1 cellular context compared by ENCODE assay signal in the genomic region with DNA sequence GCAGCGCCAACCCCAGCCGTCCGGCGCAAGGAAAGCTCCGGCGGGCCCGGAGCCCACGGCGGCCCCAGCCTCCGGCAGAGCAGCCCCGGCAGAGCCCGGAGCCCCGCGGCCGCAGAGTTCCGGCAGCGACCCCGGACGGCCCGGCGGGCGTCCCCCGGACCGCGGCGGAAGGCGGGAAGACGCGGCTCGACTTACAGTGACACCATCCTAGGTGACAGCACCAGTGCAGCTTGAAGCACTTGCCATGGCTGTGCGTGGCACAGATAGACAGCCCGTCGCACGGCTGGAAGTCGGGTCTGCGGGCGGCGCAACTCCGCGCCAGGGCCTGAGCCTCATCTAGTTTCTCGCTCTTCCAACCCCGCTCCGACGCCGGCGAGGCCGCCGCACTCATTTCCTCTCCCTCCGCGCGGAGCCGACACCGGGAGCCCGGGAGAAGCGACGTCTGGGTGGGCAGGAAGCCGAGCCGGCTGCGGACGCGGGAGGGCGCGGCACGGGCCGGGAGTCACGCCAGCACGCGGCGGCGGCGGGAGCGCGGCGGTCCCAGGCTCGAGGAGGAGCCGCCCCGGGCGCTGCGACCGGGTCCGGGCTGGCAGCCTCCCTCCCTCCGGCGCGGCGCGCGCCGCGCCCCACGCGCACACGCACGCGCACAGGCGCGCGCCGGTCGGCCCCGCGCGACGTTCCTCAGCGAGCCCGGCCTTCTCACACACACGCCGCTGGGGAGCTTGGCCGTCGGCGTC.
TF ChIP-seq lines count a peak whose summit lies in the region.

A gene with protein sequence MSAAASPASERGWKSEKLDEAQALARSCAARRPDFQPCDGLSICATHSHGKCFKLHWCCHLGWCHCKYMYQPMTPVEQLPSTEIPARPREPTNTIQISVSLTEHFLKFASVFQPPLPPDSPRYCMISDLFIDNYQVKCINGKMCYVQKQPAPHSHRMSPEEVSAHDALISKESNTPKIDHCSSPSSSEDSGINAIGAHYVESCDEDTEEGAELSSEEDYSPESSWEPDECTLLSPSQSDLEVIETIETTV (minus strand): TSS at position 628 of the 737 bp plus-strand sequence. CDS start 237 bp downstream, at position 391.

TF ChIP-seq in HepG2, 621 proteins besides CTCF, POLR2A, EP300 and RAD21 (continued from another document and continues in another):
- TF ChIP-seq, protein P1, sequence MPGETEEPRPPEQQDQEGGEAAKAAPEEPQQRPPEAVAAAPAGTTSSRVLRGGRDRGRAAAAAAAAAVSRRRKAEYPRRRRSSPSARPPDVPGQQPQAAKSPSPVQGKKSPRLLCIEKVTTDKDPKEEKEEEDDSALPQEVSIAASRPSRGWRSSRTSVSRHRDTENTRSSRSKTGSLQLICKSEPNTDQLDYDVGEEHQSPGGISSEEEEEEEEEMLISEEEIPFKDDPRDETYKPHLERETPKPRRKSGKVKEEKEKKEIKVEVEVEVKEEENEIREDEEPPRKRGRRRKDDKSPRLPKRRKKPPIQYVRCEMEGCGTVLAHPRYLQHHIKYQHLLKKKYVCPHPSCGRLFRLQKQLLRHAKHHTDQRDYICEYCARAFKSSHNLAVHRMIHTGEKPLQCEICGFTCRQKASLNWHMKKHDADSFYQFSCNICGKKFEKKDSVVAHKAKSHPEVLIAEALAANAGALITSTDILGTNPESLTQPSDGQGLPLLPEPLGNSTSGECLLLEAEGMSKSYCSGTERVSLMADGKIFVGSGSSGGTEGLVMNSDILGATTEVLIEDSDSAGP (CRISPR knock-in tag; IDR thresholded peaks at IDR 0.05; ENCODE audit: borderline replicate concordance), result 0 out of 2 replicates have a peak, but pooled peaks have one; percentile 29
- TF ChIP-seq ZFP41 (CRISPR knock-in tag; IDR thresholded peaks at IDR 0.05; ENCODE audit: borderline replicate concordance), result peak; percentile 48; the same call in 1 of the 2 replicates
- TF ChIP-seq FOSL2 (CRISPR knock-in tag; IDR thresholded peaks at IDR 0.05), result no peak
- no peak for TF ChIP-seq CAMTA2 (CRISPR knock-in tag; IDR thresholded peaks at IDR 0.05; ENCODE audit: borderline replicate concordance)
- TF ChIP-seq, protein P2, sequence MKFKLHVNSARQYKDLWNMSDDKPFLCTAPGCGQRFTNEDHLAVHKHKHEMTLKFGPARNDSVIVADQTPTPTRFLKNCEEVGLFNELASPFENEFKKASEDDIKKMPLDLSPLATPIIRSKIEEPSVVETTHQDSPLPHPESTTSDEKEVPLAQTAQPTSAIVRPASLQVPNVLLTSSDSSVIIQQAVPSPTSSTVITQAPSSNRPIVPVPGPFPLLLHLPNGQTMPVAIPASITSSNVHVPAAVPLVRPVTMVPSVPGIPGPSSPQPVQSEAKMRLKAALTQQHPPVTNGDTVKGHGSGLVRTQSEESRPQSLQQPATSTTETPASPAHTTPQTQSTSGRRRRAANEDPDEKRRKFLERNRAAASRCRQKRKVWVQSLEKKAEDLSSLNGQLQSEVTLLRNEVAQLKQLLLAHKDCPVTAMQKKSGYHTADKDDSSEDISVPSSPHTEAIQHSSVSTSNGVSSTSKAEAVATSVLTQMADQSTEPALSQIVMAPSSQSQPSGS (CRISPR knock-in tag; IDR thresholded peaks at IDR 0.05), result no peak
- no peak for TF ChIP-seq ZNF652 (CRISPR knock-in tag; IDR thresholded peaks at IDR 0.05; ENCODE audit: borderline replicate concordance, low read depth)
- no peak; the same call in 1 of the 2 replicates for TF ChIP-seq NCOA2 (CRISPR knock-in tag; IDR thresholded peaks at IDR 0.05)
- no peak for TF ChIP-seq ZKSCAN8 (CRISPR knock-in tag; IDR thresholded peaks at IDR 0.05; ENCODE audit: borderline replicate concordance)
- TF ChIP-seq ZNF772 (CRISPR knock-in tag; IDR thresholded peaks at IDR 0.05), result no peak
- TF ChIP-seq, protein P3, sequence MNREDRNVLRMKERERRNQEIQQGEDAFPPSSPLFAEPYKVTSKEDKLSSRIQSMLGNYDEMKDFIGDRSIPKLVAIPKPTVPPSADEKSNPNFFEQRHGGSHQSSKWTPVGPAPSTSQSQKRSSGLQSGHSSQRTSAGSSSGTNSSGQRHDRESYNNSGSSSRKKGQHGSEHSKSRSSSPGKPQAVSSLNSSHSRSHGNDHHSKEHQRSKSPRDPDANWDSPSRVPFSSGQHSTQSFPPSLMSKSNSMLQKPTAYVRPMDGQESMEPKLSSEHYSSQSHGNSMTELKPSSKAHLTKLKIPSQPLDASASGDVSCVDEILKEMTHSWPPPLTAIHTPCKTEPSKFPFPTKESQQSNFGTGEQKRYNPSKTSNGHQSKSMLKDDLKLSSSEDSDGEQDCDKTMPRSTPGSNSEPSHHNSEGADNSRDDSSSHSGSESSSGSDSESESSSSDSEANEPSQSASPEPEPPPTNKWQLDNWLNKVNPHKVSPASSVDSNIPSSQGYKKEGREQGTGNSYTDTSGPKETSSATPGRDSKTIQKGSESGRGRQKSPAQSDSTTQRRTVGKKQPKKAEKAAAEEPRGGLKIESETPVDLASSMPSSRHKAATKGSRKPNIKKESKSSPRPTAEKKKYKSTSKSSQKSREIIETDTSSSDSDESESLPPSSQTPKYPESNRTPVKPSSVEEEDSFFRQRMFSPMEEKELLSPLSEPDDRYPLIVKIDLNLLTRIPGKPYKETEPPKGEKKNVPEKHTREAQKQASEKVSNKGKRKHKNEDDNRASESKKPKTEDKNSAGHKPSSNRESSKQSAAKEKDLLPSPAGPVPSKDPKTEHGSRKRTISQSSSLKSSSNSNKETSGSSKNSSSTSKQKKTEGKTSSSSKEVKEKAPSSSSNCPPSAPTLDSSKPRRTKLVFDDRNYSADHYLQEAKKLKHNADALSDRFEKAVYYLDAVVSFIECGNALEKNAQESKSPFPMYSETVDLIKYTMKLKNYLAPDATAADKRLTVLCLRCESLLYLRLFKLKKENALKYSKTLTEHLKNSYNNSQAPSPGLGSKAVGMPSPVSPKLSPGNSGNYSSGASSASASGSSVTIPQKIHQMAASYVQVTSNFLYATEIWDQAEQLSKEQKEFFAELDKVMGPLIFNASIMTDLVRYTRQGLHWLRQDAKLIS (CRISPR knock-in tag; IDR thresholded peaks at IDR 0.05), result no peak
- no peak for TF ChIP-seq ZNF530 (CRISPR knock-in tag; IDR thresholded peaks at IDR 0.05; ENCODE audit: low read depth)
- peak; percentile 46; the same call in 1 of the 2 replicates for TF ChIP-seq ZNF556 (CRISPR knock-in tag; IDR thresholded peaks at IDR 0.05; ENCODE audit: borderline replicate concordance)
- TF ChIP-seq, protein P4, sequence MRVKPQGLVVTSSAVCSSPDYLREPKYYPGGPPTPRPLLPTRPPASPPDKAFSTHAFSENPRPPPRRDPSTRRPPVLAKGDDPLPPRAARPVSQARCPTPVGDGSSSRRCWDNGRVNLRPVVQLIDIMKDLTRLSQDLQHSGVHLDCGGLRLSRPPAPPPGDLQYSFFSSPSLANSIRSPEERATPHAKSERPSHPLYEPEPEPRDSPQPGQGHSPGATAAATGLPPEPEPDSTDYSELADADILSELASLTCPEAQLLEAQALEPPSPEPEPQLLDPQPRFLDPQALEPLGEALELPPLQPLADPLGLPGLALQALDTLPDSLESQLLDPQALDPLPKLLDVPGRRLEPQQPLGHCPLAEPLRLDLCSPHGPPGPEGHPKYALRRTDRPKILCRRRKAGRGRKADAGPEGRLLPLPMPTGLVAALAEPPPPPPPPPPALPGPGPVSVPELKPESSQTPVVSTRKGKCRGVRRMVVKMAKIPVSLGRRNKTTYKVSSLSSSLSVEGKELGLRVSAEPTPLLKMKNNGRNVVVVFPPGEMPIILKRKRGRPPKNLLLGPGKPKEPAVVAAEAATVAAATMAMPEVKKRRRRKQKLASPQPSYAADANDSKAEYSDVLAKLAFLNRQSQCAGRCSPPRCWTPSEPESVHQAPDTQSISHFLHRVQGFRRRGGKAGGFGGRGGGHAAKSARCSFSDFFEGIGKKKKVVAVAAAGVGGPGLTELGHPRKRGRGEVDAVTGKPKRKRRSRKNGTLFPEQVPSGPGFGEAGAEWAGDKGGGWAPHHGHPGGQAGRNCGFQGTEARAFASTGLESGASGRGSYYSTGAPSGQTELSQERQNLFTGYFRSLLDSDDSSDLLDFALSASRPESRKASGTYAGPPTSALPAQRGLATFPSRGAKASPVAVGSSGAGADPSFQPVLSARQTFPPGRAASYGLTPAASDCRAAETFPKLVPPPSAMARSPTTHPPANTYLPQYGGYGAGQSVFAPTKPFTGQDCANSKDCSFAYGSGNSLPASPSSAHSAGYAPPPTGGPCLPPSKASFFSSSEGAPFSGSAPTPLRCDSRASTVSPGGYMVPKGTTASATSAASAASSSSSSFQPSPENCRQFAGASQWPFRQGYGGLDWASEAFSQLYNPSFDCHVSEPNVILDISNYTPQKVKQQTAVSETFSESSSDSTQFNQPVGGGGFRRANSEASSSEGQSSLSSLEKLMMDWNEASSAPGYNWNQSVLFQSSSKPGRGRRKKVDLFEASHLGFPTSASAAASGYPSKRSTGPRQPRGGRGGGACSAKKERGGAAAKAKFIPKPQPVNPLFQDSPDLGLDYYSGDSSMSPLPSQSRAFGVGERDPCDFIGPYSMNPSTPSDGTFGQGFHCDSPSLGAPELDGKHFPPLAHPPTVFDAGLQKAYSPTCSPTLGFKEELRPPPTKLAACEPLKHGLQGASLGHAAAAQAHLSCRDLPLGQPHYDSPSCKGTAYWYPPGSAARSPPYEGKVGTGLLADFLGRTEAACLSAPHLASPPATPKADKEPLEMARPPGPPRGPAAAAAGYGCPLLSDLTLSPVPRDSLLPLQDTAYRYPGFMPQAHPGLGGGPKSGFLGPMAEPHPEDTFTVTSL (CRISPR knock-in tag; IDR thresholded peaks at IDR 0.05; ENCODE audit: borderline replicate concordance), result no peak
- TF ChIP-seq KDM5B (CRISPR knock-in tag; IDR thresholded peaks at IDR 0.05; ENCODE audit: borderline replicate concordance), result peak; percentile 77; the same call in 1 of the 2 replicates
- no peak for TF ChIP-seq ELF1 (CRISPR knock-in tag; IDR thresholded peaks at IDR 0.05)
- peak; percentile 71 for TF ChIP-seq SAFB2 (CRISPR knock-in tag; IDR thresholded peaks at IDR 0.05; ENCODE audit: borderline replicate concordance, low read depth)
- TF ChIP-seq CC2D1A (CRISPR knock-in tag; IDR thresholded peaks at IDR 0.05), result no peak
- no peak for TF ChIP-seq KDM5A (IDR thresholded peaks at IDR 0.05; ENCODE audit: borderline replicate concordance, low read length)
- peak; percentile 61; the same call in 1 of the 2 replicates for TF ChIP-seq ZNF547 (CRISPR knock-in tag; IDR thresholded peaks at IDR 0.05)
- TF ChIP-seq FOXA3 (CRISPR knock-in tag; IDR thresholded peaks at IDR 0.05), result no peak
- TF ChIP-seq, protein P5, sequence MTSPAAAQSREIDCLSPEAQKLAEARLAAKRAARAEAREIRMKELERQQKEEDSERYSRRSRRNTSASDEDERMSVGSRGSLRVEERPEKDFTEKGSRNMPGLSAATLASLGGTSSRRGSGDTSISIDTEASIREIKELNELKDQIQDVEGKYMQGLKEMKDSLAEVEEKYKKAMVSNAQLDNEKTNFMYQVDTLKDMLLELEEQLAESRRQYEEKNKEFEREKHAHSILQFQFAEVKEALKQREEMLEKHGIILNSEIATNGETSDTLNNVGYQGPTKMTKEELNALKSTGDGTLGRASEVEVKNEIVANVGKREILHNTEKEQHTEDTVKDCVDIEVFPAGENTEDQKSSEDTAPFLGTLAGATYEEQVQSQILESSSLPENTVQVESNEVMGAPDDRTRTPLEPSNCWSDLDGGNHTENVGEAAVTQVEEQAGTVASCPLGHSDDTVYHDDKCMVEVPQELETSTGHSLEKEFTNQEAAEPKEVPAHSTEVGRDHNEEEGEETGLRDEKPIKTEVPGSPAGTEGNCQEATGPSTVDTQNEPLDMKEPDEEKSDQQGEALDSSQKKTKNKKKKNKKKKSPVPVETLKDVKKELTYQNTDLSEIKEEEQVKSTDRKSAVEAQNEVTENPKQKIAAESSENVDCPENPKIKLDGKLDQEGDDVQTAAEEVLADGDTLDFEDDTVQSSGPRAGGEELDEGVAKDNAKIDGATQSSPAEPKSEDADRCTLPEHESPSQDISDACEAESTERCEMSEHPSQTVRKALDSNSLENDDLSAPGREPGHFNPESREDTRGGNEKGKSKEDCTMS (CRISPR knock-in tag; conservative IDR thresholded peaks at IDR 0.05), result no peak
- TF ChIP-seq NFKB2 (CRISPR knock-in tag; IDR thresholded peaks at IDR 0.05; ENCODE audit: borderline replicate concordance), result peak; percentile 72; the same call in 1 of the 2 replicates
- TF ChIP-seq, protein P6, sequence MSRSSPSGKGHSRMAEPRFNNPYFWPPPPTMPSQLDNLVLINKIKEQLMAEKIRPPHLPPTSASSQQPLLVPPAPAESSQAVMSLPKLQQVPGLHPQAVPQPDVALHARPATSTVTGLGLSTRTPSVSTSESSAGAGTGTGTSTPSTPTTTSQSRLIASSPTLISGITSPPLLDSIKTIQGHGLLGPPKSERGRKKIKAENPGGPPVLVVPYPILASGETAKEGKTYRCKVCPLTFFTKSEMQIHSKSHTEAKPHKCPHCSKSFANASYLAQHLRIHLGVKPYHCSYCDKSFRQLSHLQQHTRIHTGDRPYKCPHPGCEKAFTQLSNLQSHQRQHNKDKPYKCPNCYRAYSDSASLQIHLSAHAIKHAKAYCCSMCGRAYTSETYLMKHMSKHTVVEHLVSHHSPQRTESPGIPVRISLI (CRISPR knock-in tag; IDR thresholded peaks at IDR 0.05; ENCODE audit: borderline replicate concordance), result no peak
- no peak for TF ChIP-seq HNRNPK (IDR thresholded peaks at IDR 0.05; ENCODE audit: low read depth, low read length, poor library complexity, severe bottlenecking)
- TF ChIP-seq IKZF1 (IDR thresholded peaks at IDR 0.05), result no peak
- TF ChIP-seq ZNF672 (CRISPR knock-in tag; IDR thresholded peaks at IDR 0.05), result peak; percentile 59; the same call in 1 of the 2 replicates
- no peak for TF ChIP-seq ZNF761 (CRISPR knock-in tag; conservative IDR thresholded peaks at IDR 0.05)
- no peak for TF ChIP-seq NR2F6 (IDR thresholded peaks at IDR 0.05)
- no peak for TF ChIP-seq NR2F6 (CRISPR knock-in tag; IDR thresholded peaks at IDR 0.05)
- TF ChIP-seq ZNF138 (CRISPR knock-in tag; IDR thresholded peaks at IDR 0.05; ENCODE audit: low read depth), result 0 out of 2 replicates have a peak, but pooled peaks have one; percentile 69
- no peak for TF ChIP-seq ZMYM4 (CRISPR knock-in tag; IDR thresholded peaks at IDR 0.05)
- TF ChIP-seq ZNF615 (CRISPR knock-in tag; IDR thresholded peaks at IDR 0.05; ENCODE audit: borderline replicate concordance), result no peak
- no peak for TF ChIP-seq DMAP1 (CRISPR knock-in tag; IDR thresholded peaks at IDR 0.05)
- TF ChIP-seq FOXM1 (CRISPR knock-in tag; IDR thresholded peaks at IDR 0.05), result no peak
- TF ChIP-seq ZNF20 (CRISPR knock-in tag; IDR thresholded peaks at IDR 0.05), result no peak
- no peak for TF ChIP-seq RCOR2 (CRISPR knock-in tag; IDR thresholded peaks at IDR 0.05)
- TF ChIP-seq TCF12 (IDR thresholded peaks at IDR 0.05), result no peak
- TF ChIP-seq TCF12 (CRISPR knock-in tag; IDR thresholded peaks at IDR 0.05), result no peak
- peak; percentile 8; the same call in 1 of the 2 replicates for TF ChIP-seq STAG1 (CRISPR knock-in tag; IDR thresholded peaks at IDR 0.05)
- no peak for TF ChIP-seq ZMYM2 (CRISPR knock-in tag; IDR thresholded peaks at IDR 0.05)
- TF ChIP-seq MED13 (CRISPR knock-in tag; IDR thresholded peaks at IDR 0.05), result peak; percentile 51; the same call in 1 of the 2 replicates
- no peak for TF ChIP-seq ZNF17 (CRISPR knock-in tag; IDR thresholded peaks at IDR 0.05)
- TF ChIP-seq ZNF788 (CRISPR knock-in tag; IDR thresholded peaks at IDR 0.05; ENCODE audit: borderline replicate concordance), result peak; percentile 49; the same call in 1 of the 2 replicates
- TF ChIP-seq ZFX (CRISPR knock-in tag; IDR thresholded peaks at IDR 0.05; ENCODE audit: low read depth), result peak; percentile 67
- 0 out of 2 replicates have a peak, but pooled peaks have one; percentile 53 for TF ChIP-seq ZNF567 (CRISPR knock-in tag; IDR thresholded peaks at IDR 0.05; ENCODE audit: borderline replicate concordance)
- TF ChIP-seq ONECUT2 (CRISPR knock-in tag; IDR thresholded peaks at IDR 0.05), result no peak
- peak; percentile 38 for TF ChIP-seq AGO2 (optimal IDR thresholded peaks at IDR 0.05; ENCODE audit: low read depth, low read length)
- TF ChIP-seq FOXA1 (IDR thresholded peaks at IDR 0.05), result no peak
- TF ChIP-seq FOXA1 (CRISPR knock-in tag; IDR thresholded peaks at IDR 0.05), result no peak
- no peak for TF ChIP-seq ZBTB7A (CRISPR knock-in tag; IDR thresholded peaks at IDR 0.05)
